10 cellular contexts compared by ENCODE assay signal in the genomic region with DNA sequence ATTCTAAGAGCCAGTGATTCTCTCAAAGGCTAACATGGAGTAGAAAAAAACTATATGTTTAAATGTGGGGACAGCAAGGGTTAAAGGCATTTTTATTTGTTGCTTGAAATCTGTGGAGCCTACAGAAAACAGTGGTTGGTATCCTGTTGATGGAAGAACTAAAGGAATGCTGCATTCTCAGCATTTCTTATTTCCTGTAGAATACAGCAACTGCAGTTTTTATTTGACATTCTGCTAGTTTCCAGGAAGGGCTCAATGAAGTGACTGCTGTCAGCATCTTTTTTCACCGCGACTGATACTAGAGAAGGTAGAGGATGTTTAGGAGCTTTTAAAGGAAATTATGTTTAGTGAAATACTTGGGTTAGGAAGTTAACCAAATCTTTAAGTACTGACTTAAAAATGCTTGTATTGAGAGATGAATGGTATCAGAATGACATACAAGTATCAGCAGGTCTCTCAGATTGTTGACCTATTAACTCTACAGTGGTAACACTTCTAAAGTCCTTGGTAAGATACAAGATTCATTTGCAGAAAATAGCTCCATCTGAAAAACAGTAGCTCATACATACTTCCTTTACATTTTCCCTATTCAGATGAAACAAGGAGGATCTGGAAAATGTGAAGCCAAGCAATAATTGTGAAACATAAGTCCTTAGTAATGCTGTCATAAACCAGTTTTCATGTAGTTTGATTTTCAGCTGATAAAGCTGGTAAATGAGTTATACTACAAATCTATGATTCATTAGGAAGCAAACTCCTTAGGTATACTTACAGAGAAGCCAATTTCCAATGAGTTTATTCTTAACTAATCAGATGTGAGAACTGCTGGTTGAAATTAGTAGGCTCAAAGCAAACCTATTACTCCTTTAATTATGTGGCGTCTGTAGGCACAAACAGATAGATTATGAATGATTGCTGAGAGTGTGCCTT. TPM values are rescaled to one million over a fixed set of nuclear protein-coding genes. Genes with fewer than 3 reads are reported as not detected.
DNase-seq lines count a peak whose midpoint lies in the region; ATAC-seq and TF ChIP-seq lines count a peak whose summit lies in the region.
"Had no signal": no experiment of that assay in that cellular context is flagged by ENCODE, and none has a peak within 500 bp of the region (broad histone marks: within the 10 kb centered on the region; RNA-seq: fewer than 3 reads in every experiment).

No MANE protein-coding gene starts in this region.

- no peak overlapping the region for H2AFZ ChIP-seq in hepatocyte

- no peak for TF ChIP-seq CTCF in hepatocyte (IDR thresholded peaks at IDR 0.05; ENCODE audit: poor library complexity)

- H3K9me2 ChIP-seq in hepatocyte (replicated peaks; ENCODE audit: insufficient read depth): no peaks in the 10 kb centered on the region

- POLR2A ChIA-PET in activated CD4-positive, alpha-beta T cell treated with anti-CD3 and anti-CD28 coated beads, Interleukin-2, amount 10 ng/mL, durations not matched to agents 7 days and 5 days (lab: Charles Lee): no interaction called here
- POLR2A ChIA-PET in activated CD4-positive, alpha-beta memory T cell treated with anti-CD3 and anti-CD28 coated beads for 36 hours (lab: Charles Lee): interaction anchor here (0.6 to 4.3 kb wide), 6 partner anchors 13 to 501 kb away, joined by 3 to 36 read pairs (median 4); a partner anchor contains a TSS

- H3K36me3 Mint-ChIP-seq in activated CD4-positive, alpha-beta T cell treated with anti-CD3 and anti-CD28 coated beads, Interleukin-2, amount 10 ng/mL, durations not matched to agents 7 days and 5 days (ENCODE audit: low read depth): peaks cover 11% of the 10 kb centered on the region
- peaks cover 6% of the 10 kb centered on the region for H3K36me3 Mint-ChIP-seq in activated CD4-positive, alpha-beta memory T cell treated with anti-CD3 and anti-CD28 coated beads for 36 hours

- peak overlapping the region; percentile 28 for H3K4me3 Mint-ChIP-seq in activated CD4-positive, alpha-beta T cell treated with anti-CD3 and anti-CD28 coated beads, Interleukin-2, amount 10 ng/mL, durations not matched to agents 7 days and 5 days
- H3K4me3 Mint-ChIP-seq in activated CD4-positive, alpha-beta memory T cell treated with anti-CD3 and anti-CD28 coated beads for 36 hours: peak overlapping the region; percentile 8

- H3K4me1 Mint-ChIP-seq in activated CD4-positive, alpha-beta T cell treated with anti-CD3 and anti-CD28 coated beads, Interleukin-2, amount 10 ng/mL, durations not matched to agents 7 days and 5 days: peaks cover 51% of the 10 kb centered on the region
- peaks cover 60% of the 10 kb centered on the region for H3K4me1 Mint-ChIP-seq in activated CD4-positive, alpha-beta memory T cell treated with anti-CD3 and anti-CD28 coated beads for 36 hours (ENCODE audit: low read depth)

- no peaks in the 10 kb centered on the region for H3K36me3 ChIP-seq in hepatocyte (replicated peaks; ENCODE audit: insufficient read depth, low read depth)
- peaks cover 0 to 2% (median 0%) of the 10 kb centered on the region in 5 donors for H3K36me3 ChIP-seq in subcutaneous abdominal adipose tissue (ENCODE audit: control insufficient read depth in 5 of 5, insufficient read depth in 5 of 5, low read length in 5 of 5)
- H3K36me3 ChIP-seq: upper lobe of left lung had no signal

- no peak overlapping the region for H3K27ac Mint-ChIP-seq in activated CD4-positive, alpha-beta T cell treated with anti-CD3 and anti-CD28 coated beads, Interleukin-2, amount 10 ng/mL, durations not matched to agents 7 days and 5 days
- H3K27ac Mint-ChIP-seq in activated CD4-positive, alpha-beta memory T cell treated with anti-CD3 and anti-CD28 coated beads for 36 hours: peak overlapping the region; percentile 74

- H3K4me3 ChIP-seq in hepatocyte (no peak overlapping the region), subcutaneous abdominal adipose tissue (ENCODE audit: low read depth in 1 of 5, low read length in 5 of 5) (no peak overlapping the region)
- H3K4me3 ChIP-seq: upper lobe of left lung had no signal

- H4K20me1 ChIP-seq in hepatocyte (ENCODE audit: insufficient read depth, poor library complexity, severe bottlenecking): peaks cover 99% of the 10 kb centered on the region

- ATAC-seq in HG03095 (IDR thresholded peaks at IDR 0.05; ENCODE audit: unreplicated experiment): no peak

- H3K9me3 Mint-ChIP-seq in activated CD4-positive, alpha-beta T cell treated with anti-CD3 and anti-CD28 coated beads, Interleukin-2, amount 10 ng/mL, durations not matched to agents 7 days and 5 days: no peaks in the 10 kb centered on the region
- no peaks in the 10 kb centered on the region for H3K9me3 Mint-ChIP-seq in activated CD4-positive, alpha-beta memory T cell treated with anti-CD3 and anti-CD28 coated beads for 36 hours

- no peaks in the 10 kb centered on the region for H3K27me3 ChIP-seq in hepatocyte
- no peaks in the 10 kb centered on the region for H3K27me3 ChIP-seq in subcutaneous abdominal adipose tissue (ENCODE audit: control insufficient read depth in 5 of 5, insufficient read depth in 4 of 5, low read length in 5 of 5)
- H3K27me3 ChIP-seq: upper lobe of left lung had no signal

- peak overlapping the region; percentile 33 for H3K4me2 ChIP-seq in hepatocyte

- H3K27me3 Mint-ChIP-seq in activated CD4-positive, alpha-beta T cell treated with anti-CD3 and anti-CD28 coated beads, Interleukin-2, amount 10 ng/mL, durations not matched to agents 7 days and 5 days: no peaks in the 10 kb centered on the region
- H3K27me3 Mint-ChIP-seq in activated CD4-positive, alpha-beta memory T cell treated with anti-CD3 and anti-CD28 coated beads for 36 hours: no peaks in the 10 kb centered on the region

- CTCF ChIA-PET in activated CD4-positive, alpha-beta T cell treated with anti-CD3 and anti-CD28 coated beads, Interleukin-2, amount 10 ng/mL, durations not matched to agents 7 days and 5 days (lab: Charles Lee): no interaction called here
- CTCF ChIA-PET in activated CD4-positive, alpha-beta memory T cell treated with anti-CD3 and anti-CD28 coated beads for 36 hours (lab: Charles Lee): interaction anchor here (0.8 to 1.5 kb wide), 2 partner anchors 17 to 113 kb away, joined by 4 read pairs; no protein-coding TSS in a partner anchor

- peaks cover 18% of the 10 kb centered on the region for H3K4me1 ChIP-seq in hepatocyte (ENCODE audit: insufficient read depth)
- peaks cover 3 to 47% (median 37%) of the 10 kb centered on the region in 5 donors for H3K4me1 ChIP-seq in subcutaneous abdominal adipose tissue (ENCODE audit: control insufficient read depth in 5 of 5, insufficient read depth in 5 of 5, low read length in 5 of 5)

- H3K79me2 ChIP-seq in hepatocyte: peaks cover 100% of the 10 kb centered on the region

- H3K9ac ChIP-seq in subcutaneous abdominal adipose tissue (ENCODE audit: low read length in 5 of 5): peak overlapping the region in 1 of 5 donors; percentile 41

- H3K9me3 ChIP-seq in hepatocyte (ENCODE audit: low read depth) (no peaks in the 10 kb centered on the region), subcutaneous abdominal adipose tissue (ENCODE audit: control insufficient read depth in 5 of 5, low read length in 5 of 5) (no peaks in the 10 kb centered on the region)
- H3K9me3 ChIP-seq: upper lobe of left lung had no signal

- intact Hi-C loops in activated CD4-positive, alpha-beta memory T cell treated with anti-CD3 and anti-CD28 coated beads for 36 hours (cut with micrococcal nuclease): no loop called here

- DNase-seq in activated CD4-positive, alpha-beta T cell treated with anti-CD3 and anti-CD28 coated beads, Interleukin-2, amount 10 ng/mL, durations not matched to agents 7 days and 5 days: peak; percentile 11
- DNase-seq in activated CD4-positive, alpha-beta T cell treated with anti-CD3 and anti-CD28 coated beads for 4 hours: no peak
- no peak for DNase-seq in activated CD4-positive, alpha-beta memory T cell treated with anti-CD3 and anti-CD28 coated beads for 36 hours
- DNase-seq in hepatocyte (ENCODE audit: low spot score) (no peak), NCI-H510A treated with DMSO at 0.1 percent for 48 hours (lab: John Stamatoyannopoulos, UW) (no peak), NOMO-1 treated with DMSO at 0.1 percent for 48 hours (lab: John Stamatoyannopoulos, UW; ENCODE audit: unreplicated experiment) (no peak)
- DNase-seq: MV-4-11, upper lobe of left lung had no signal

- H3K27ac ChIP-seq in hepatocyte: peak overlapping the region; percentile 45
- H3K27ac ChIP-seq in subcutaneous abdominal adipose tissue (ENCODE audit: low read depth, low read length): peak overlapping the region; percentile 57

- whole genome bisulfite sequencing in hepatocyte (ENCODE audit: low lambda C conversion rate, missing lambda C conversion rate): 45% methylated on average over 3 of the region's 3 CpGs

RNA-seq across cellular contexts. Expression of a gene that starts 15.2 kb away (rescaled TPM):
- 100 to 1,000 TPM; 135 to 140 TPM for total RNA-seq in activated CD4-positive, alpha-beta T cell treated with anti-CD3 and anti-CD28 coated beads, Interleukin-2, amount 10 ng/mL, durations not matched to agents 7 days and 5 days
- total RNA-seq in activated CD4-positive, alpha-beta memory T cell treated with anti-CD3 and anti-CD28 coated beads for 36 hours: 100 to 1,000 TPM; 203 to 206 TPM
- total RNA-seq in hepatocyte: 342 and 356 TPM in 2 replicates
- polyA plus RNA-seq in hepatocyte: 90.6 and 98.5 TPM in 2 replicates
